In genomic region chr6:123908813-123909212, GRCh38 we compare ENCODE assay signal across 20 cellular contexts.
DNase-seq lines count a peak whose midpoint lies in the region; ATAC-seq and TF ChIP-seq lines count a peak whose summit lies in the region.
"Had no signal": no experiment of that assay in that cellular context is flagged by ENCODE, and none has a peak within 500 bp of the region (broad histone marks: within the 10 kb centered on the region; RNA-seq: fewer than 3 reads in every experiment).

No MANE protein-coding gene starts in this region.

- H3K27me3 ChIP-seq in foreskin keratinocyte, result no peaks in the 10 kb centered on the region
- H3K27me3 ChIP-seq: BLaER1 had no signal

- H3K4me1 ChIP-seq in foreskin keratinocyte, result peaks cover under 1% of the 10 kb centered on the region
- H3K4me1 ChIP-seq: BLaER1, HAP-1 had no signal

- DNase-seq in NCI-H748 treated with DMSO at 0.1 percent for 48 hours (lab: John Stamatoyannopoulos, UW), result peak; percentile 48
- DNase-seq in NCI-H748 (lab: John Stamatoyannopoulos, UW; ENCODE audit: unreplicated experiment), result no peak
- peak; percentile 8 for DNase-seq in Ammon's horn (ENCODE audit: low spot score)
- DNase-seq in COR-L47 (lab: John Stamatoyannopoulos, UW), result peak; percentile 35
- peak; percentile 93 for DNase-seq in NCI-H69 (lab: John Stamatoyannopoulos, UW)
- DNase-seq in foreskin keratinocyte, result no peak
- DNase-seq in cerebellum (ENCODE audit: low spot score), result no peak
- DNase-seq: CD4-positive, CD25-positive, alpha-beta regulatory T cell; CD8-positive, alpha-beta T cell; DMS 273 treated with DMSO at 0.1 percent for 48 hours; DMS79; EL; GDM1; GOT3; HFFc6 had no signal

- no peak overlapping the region for H3K27ac ChIP-seq in foreskin keratinocyte
- H3K27ac ChIP-seq: BLaER1, C4-2B had no signal

- ATAC-seq in foreskin keratinocyte (no peak), GM21528 (IDR thresholded peaks at IDR 0.05; ENCODE audit: low FRiP score, unreplicated experiment) (no peak)
- ATAC-seq: CD8-positive, alpha-beta T cell; GM12878 had no signal

- no peak for TF ChIP-seq CTCF in foreskin keratinocyte (conservative IDR thresholded peaks at IDR 0.05)

Comparison
In these comparisons a context has a peak if more than half of its experiments do, and no peak if none do; other contexts are left out.
1. DNase-seq: peak in NCI-H748 treated with DMSO at 0.1 percent for 48 hours (single experiment), Ammon's horn (single experiment), COR-L47 (single experiment) and NCI-H69 (single experiment); none in NCI-H748 (single experiment), foreskin keratinocyte (0 of 2) and cerebellum (single experiment).